Comparison of ENCODE assay signal across 19 cellular contexts in genomic region chr12:124044021-124044420, GRCh38.
DNase-seq lines count a peak whose midpoint lies in the region; ATAC-seq and TF ChIP-seq lines count a peak whose summit lies in the region.
"Had no signal": no experiment of that assay in that cellular context is flagged by ENCODE, and none has a peak within 500 bp of the region (broad histone marks: within the 10 kb centered on the region; RNA-seq: fewer than 3 reads in every experiment).

No MANE protein-coding gene starts in this region.

- 92 to 93% methylated on average over 7 to 8 of the region's 8 CpGs for WGBS in endodermal cell (ENCODE audit: insufficient coverage in 1 of 2, insufficient read length in 1 of 2), 2 experiments

- H3K4me1 Mint-ChIP-seq in T-helper 2 cell treated with Interferon-gamma antibody and Interleukin-4, amounts not matched to agents 5 μg/mL and 100 μg/mL, for 36 hours (ENCODE audit: low read depth) = peaks cover 3% of the 10 kb centered on the region
- no peaks in the 10 kb centered on the region for H3K4me1 Mint-ChIP-seq in endodermal cell
- no peaks in the 10 kb centered on the region for H3K4me1 Mint-ChIP-seq in progenitor cell of endocrine pancreas (ENCODE audit: low read depth)

- peak overlapping the region; percentile 39 for H3K9ac ChIP-seq in NT2/D1 (ENCODE audit: insufficient read length, low read depth)
- no peak overlapping the region for H3K9ac ChIP-seq in endodermal cell (ENCODE audit: extremely low read depth, low read length, poor library complexity, severe bottlenecking)

- no peaks in the 10 kb centered on the region for H3K36me3 Mint-ChIP-seq in T-helper 2 cell treated with Interferon-gamma antibody and Interleukin-4, amounts not matched to agents 5 μg/mL and 100 μg/mL, for 36 hours (ENCODE audit: low read depth)
- H3K36me3 Mint-ChIP-seq in endodermal cell (ENCODE audit: low read depth) (peaks cover 8% of the 10 kb centered on the region), progenitor cell of endocrine pancreas (ENCODE audit: insufficient read depth) (peaks cover 21% of the 10 kb centered on the region)

- H3K4me3 ChIP-seq in NT2/D1 (ENCODE audit: insufficient read length, low read depth) (no peak overlapping the region), endodermal cell (ENCODE audit: low read length) (no peak overlapping the region)

- H3K27me3 ChIP-seq in NT2/D1 (ENCODE audit: insufficient read depth, insufficient read length) (no peaks in the 10 kb centered on the region), endodermal cell (ENCODE audit: control insufficient read depth, insufficient read depth, low read length, poor library complexity, severe bottlenecking) (no peaks in the 10 kb centered on the region)

- H3K4me1 ChIP-seq in NT2/D1 (ENCODE audit: insufficient read depth, insufficient read length) = peaks cover 9% of the 10 kb centered on the region
- peaks cover 3% of the 10 kb centered on the region for H3K4me1 ChIP-seq in endodermal cell (ENCODE audit: control insufficient read depth, insufficient read depth, low read length)

- H3K27ac ChIP-seq in endodermal cell (ENCODE audit: low read depth, low read length) = no peak overlapping the region
- H3K27ac ChIP-seq: 22Rv1, C4-2B had no signal

- no peak overlapping the region for H3K27ac Mint-ChIP-seq in T-helper 2 cell treated with Interferon-gamma antibody and Interleukin-4, amounts not matched to agents 5 μg/mL and 100 μg/mL, for 36 hours
- H3K27ac Mint-ChIP-seq in endodermal cell (no peak overlapping the region), progenitor cell of endocrine pancreas (peak overlapping the region; percentile 82)

- peaks cover 30% of the 10 kb centered on the region for H3K9me3 ChIP-seq in NT2/D1 (ENCODE audit: insufficient read depth, low read length)
- H3K9me3 ChIP-seq in endodermal cell (ENCODE audit: control insufficient read depth, low read length) = peaks cover 22% of the 10 kb centered on the region

- H3K9me3 Mint-ChIP-seq in T-helper 2 cell treated with Interferon-gamma antibody and Interleukin-4, amounts not matched to agents 5 μg/mL and 100 μg/mL, for 36 hours = peaks cover 25% of the 10 kb centered on the region
- H3K9me3 Mint-ChIP-seq in endodermal cell = peaks cover 24% of the 10 kb centered on the region
- peaks cover 21% of the 10 kb centered on the region for H3K9me3 Mint-ChIP-seq in progenitor cell of endocrine pancreas (ENCODE audit: low read depth)

- H3K36me3 ChIP-seq in NT2/D1 (ENCODE audit: insufficient read depth, insufficient read length, low read length) = no peaks in the 10 kb centered on the region
- H3K36me3 ChIP-seq in endodermal cell (ENCODE audit: control insufficient read depth, insufficient read depth, low read length) = no peaks in the 10 kb centered on the region

- TF ChIP-seq CTCF in endodermal cell (conservative IDR thresholded peaks at IDR 0.05) = peak; percentile 52
- no peak for TF ChIP-seq CTCF in progenitor cell of endocrine pancreas (IDR thresholded peaks at IDR 0.05; ENCODE audit: unreplicated experiment)

- ATAC-seq in GM21619 (IDR thresholded peaks at IDR 0.05; ENCODE audit: unreplicated experiment) = no peak
- ATAC-seq: HCT116 had no signal

- H3K27me3 Mint-ChIP-seq in T-helper 2 cell treated with Interferon-gamma antibody and Interleukin-4, amounts not matched to agents 5 μg/mL and 100 μg/mL, for 36 hours (ENCODE audit: low read depth) = peaks cover under 1% of the 10 kb centered on the region
- H3K27me3 Mint-ChIP-seq in endodermal cell (ENCODE audit: insufficient read depth) = no peaks in the 10 kb centered on the region
- no peaks in the 10 kb centered on the region for H3K27me3 Mint-ChIP-seq in progenitor cell of endocrine pancreas

- DNase-seq in T-helper 2 cell treated with Interferon-gamma antibody and Interleukin-4, amounts not matched to agents 5 μg/mL and 100 μg/mL, for 36 hours (ENCODE audit: low spot score) = no peak
- DNase-seq in T-helper 2 cell (no peak), NT2/D1 (ENCODE audit: low read depth, low spot score) (no peak), endodermal cell (no peak), progenitor cell of endocrine pancreas (ENCODE audit: low spot score, unreplicated experiment) (no peak), nucleus accumbens (lab: John Stamatoyannopoulos, UW) (no peak)
- DNase-seq in effector CD4-positive, alpha-beta T cell = no peak
- DNase-seq: AML-193, DMS79 treated with DMSO at 0.1 percent for 48 hours, NCI-H187, NCI-H2107, NCI-H510A, NCI-H748 treated with DMSO at 0.1 percent for 48 hours, OCI-M1, SHP77 had no signal

- peak overlapping the region; percentile 26 for H3K4me3 Mint-ChIP-seq in T-helper 2 cell treated with Interferon-gamma antibody and Interleukin-4, amounts not matched to agents 5 μg/mL and 100 μg/mL, for 36 hours
- H3K4me3 Mint-ChIP-seq in endodermal cell (no peak overlapping the region), progenitor cell of endocrine pancreas (ENCODE audit: low read depth) (no peak overlapping the region)
